9 cellular contexts compared by ENCODE assay signal in the genomic region with DNA sequence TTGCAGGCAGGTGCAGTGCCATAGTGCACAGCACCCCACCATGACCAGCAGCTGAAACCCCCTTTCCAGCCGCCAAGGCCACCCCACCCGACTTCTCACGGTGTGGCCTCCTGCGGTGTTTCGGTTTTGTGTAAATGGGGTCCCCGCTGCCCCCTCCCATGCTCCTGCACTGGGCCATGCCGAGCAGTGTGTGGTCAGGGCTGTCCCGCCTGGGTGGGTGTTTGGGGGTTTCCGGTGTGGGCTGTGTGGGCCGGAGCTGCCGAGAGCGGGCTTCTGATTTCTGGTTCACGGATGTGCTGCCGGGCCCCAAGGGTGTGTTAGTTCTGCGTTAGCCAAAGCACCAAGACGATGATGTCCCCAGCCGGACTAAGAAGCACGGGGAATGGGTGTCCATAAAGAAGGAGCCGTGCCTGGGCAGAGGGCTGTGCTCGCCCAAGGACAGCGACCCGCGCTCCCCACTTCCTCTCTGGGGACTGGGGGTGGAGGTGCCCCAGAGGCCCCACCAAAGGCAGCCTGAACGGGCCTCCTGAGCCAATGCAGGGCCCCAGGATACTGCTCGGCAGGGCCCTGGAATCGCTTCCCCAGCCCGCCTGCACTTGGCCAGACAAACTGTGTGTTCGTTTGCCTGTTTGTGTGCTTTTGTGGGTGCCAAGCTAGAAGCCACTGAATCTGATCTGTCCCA. TPM values are rescaled to one million over a fixed set of nuclear protein-coding genes. Genes with fewer than 3 reads are reported as not detected.
DNase-seq lines count a peak whose midpoint lies in the region; ATAC-seq, FAIRE-seq and TF ChIP-seq lines count a peak whose summit lies in the region.
"Not testable (repeated sequence)": the region's sequence is repeated elsewhere in the genome, so short reads cannot be mapped to it uniquely, and the experiment has no call there.
"Had no signal": no experiment of that assay in that cellular context is flagged by ENCODE, and none has a peak within 500 bp of the region (broad histone marks: within the 10 kb centered on the region; RNA-seq: fewer than 3 reads in every experiment).

No MANE protein-coding gene starts in this region.

- not testable (repeated sequence) for H3K4me3 ChIP-seq in kidney (ENCODE audit: low read length in 2 of 2)

- not testable (repeated sequence) for H3K27ac ChIP-seq in kidney (ENCODE audit: low read depth in 2 of 2, low read length in 2 of 2)

- FAIRE-seq in kidney (lab: Jason Lieb, UNC): not testable (repeated sequence)

- not testable (repeated sequence) for H3K9me3 ChIP-seq in kidney (ENCODE audit: control insufficient read depth in 1 of 2, low read length in 2 of 2)

- peak; percentile 1 for DNase-seq in kidney
- DNase-seq in stimulated activated naive CD8-positive, alpha-beta T cell treated with anti-CD3 and anti-CD28 coated beads, Interleukin-15, Interleukin-2, amounts not matched to agents 100 U/mL and 50 U/mL, for 24 hours: not testable (repeated sequence)

- ATAC-seq in GM18502 (IDR thresholded peaks at IDR 0.05; ENCODE audit: poor library complexity, unreplicated experiment): peak; percentile 52
- peak; percentile 61 for ATAC-seq in GM18907 (IDR thresholded peaks at IDR 0.05; ENCODE audit: unreplicated experiment)
- peak; percentile 46 for ATAC-seq in GM19395 (IDR thresholded peaks at IDR 0.05; ENCODE audit: unreplicated experiment)
- peak; percentile 55 for ATAC-seq in GM21619 (IDR thresholded peaks at IDR 0.05; ENCODE audit: unreplicated experiment)
- peak; percentile 58 for ATAC-seq in HG02885 (IDR thresholded peaks at IDR 0.05; ENCODE audit: poor library complexity, unreplicated experiment)
- peak; percentile 48 for ATAC-seq in HG03439 (IDR thresholded peaks at IDR 0.05; ENCODE audit: unreplicated experiment)
- ATAC-seq in stimulated activated naive CD8-positive, alpha-beta T cell treated with anti-CD3 and anti-CD28 coated beads, Interleukin-15, Interleukin-2, amounts not matched to agents 100 U/mL and 50 U/mL, for 24 hours: peak; percentile 14

- not testable (repeated sequence) for H3K9ac ChIP-seq in kidney (ENCODE audit: low read length in 2 of 2)

- H3K4me1 ChIP-seq in kidney (ENCODE audit: control insufficient read depth in 1 of 2, insufficient read depth in 1 of 2, low read depth in 1 of 2, low read length in 2 of 2): not testable (repeated sequence)

- intact Hi-C loops in kidney (cut with DNase I): not testable (repeated sequence)

- not testable (repeated sequence) for TF ChIP-seq CTCF in kidney (IDR thresholded peaks at IDR 0.05; ENCODE audit: borderline replicate concordance, extremely low read depth, insufficient read depth)

- not testable (repeated sequence) for H3K36me3 ChIP-seq in kidney (ENCODE audit: control insufficient read depth in 1 of 2, insufficient read depth in 2 of 2, low read length in 2 of 2)

RNA-seq across cellular contexts. Expression of a gene that starts 45.9 kb away (rescaled TPM):
- 24.9 TPM for total RNA-seq in kidney
- 3.4 TPM for polyA plus RNA-seq in kidney (ENCODE audit: insufficient read depth, low read depth, low replicate concordance)
- polyA plus RNA-seq: CD4-positive, alpha-beta memory T cell had no signal
